ENCODE assay signal across 29 cellular contexts in the genomic region with DNA sequence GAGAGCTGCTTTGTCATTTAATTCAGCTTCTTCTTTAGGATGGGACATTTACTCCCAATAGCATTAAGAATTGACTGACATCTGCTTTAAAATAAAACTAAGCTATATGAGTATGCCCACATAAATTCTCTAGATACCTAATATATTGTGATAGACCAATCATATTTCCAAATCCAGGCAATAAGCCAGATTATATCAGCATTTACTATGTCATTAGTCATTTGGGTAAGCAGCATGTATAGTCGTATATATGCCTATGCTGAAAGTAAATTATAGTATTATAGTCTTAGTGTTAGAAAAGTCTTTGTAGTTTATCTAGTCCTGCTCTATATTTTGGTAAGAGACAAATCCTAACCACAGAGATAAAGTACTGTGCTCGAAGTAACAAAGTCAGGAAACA.
"Had no signal": no experiment of that assay in that cellular context is flagged by ENCODE, and none has a peak within 500 bp of the region (broad histone marks: within the 10 kb centered on the region; RNA-seq: fewer than 3 reads in every experiment).

No MANE protein-coding gene starts in this region.

- H3K27me3 ChIP-seq: body of pancreas, cardiac muscle cell, dorsolateral prefrontal cortex, gastroesophageal sphincter had no signal

- H3K4me3 ChIP-seq: body of pancreas, cardiac muscle cell, coronary artery, dorsolateral prefrontal cortex, gastroesophageal sphincter had no signal

- H3K4me1 ChIP-seq: body of pancreas, gastroesophageal sphincter had no signal

- H3K9me3 ChIP-seq: body of pancreas had no signal

- H3K36me3 ChIP-seq: cardiac muscle cell, gastroesophageal sphincter had no signal

- DNase-seq: activated CD4-positive, alpha-beta memory T cell treated with anti-CD3 and anti-CD28 coated beads for 36 hours; activated CD4-positive, alpha-beta T cell treated with anti-CD3 and anti-CD28 coated beads for 36 hours; activated CD4-positive, alpha-beta T cell treated with anti-CD3 and anti-CD28 coated beads, Interleukin-2, amount 10 ng/mL, durations not matched to agents 24 days and 14 days; activated CD4-positive, CD25-positive, alpha-beta regulatory T cell; activated CD4-positive, CD25-positive, alpha-beta regulatory T cell treated with anti-CD3 and anti-CD28 coated beads, Interleukin-2, amount 50 U/mL, for 72 hours; activated CD8-positive, alpha-beta memory T cell treated with anti-CD3 and anti-CD28 coated beads, Interleukin-2, amount 10 ng/mL, durations not matched to agents 7 days and 5 days; activated CD8-positive, alpha-beta memory T cell treated with anti-CD3 and anti-CD28 coated beads, Interleukin-2, amount 50 U/mL, for 48 hours; activated CD8-positive, alpha-beta T cell treated with anti-CD3 and anti-CD28 coated beads, Interleukin-2, amount 10 ng/mL, durations not matched to agents 7 days and 5 days; activated gamma-delta T cell treated with Interleukin-2 at 50 U/mL for 16 hours; activated naive CD4-positive, alpha-beta T cell treated with anti-CD3 and anti-CD28 coated beads, Interleukin-2, amount 50 U/mL, for 16 hours; activated naive CD4-positive, alpha-beta T cell treated with Interleukin-2 at 50 U/mL for 16 hours; activated T-cell treated with anti-CD3 and anti-CD28 coated beads for 4 hours; activated T-cell treated with anti-CD3 and anti-CD28 coated beads, Interleukin-2, amount 50 U/mL, for 24 hours; activated T-cell treated with anti-CD3 and anti-CD28 coated beads, Interleukin-2, amount 50 U/mL, for 72 hours; amygdala; aorta; body of pancreas; central memory CD4-positive, alpha-beta T cell; cerebellar nuclear complex; dorsolateral prefrontal cortex; effector memory CD4-positive, alpha-beta T cell; endodermal cell; foreskin melanocyte; hippocampal formation; T-helper 2 cell had no signal

- H3K27ac ChIP-seq: body of pancreas, cardiac muscle cell, coronary artery, dorsolateral prefrontal cortex, gastroesophageal sphincter had no signal

- ATAC-seq: activated CD4-positive, alpha-beta T cell treated with anti-CD3 and anti-CD28 coated beads for 36 hours; activated CD8-positive, alpha-beta memory T cell treated with anti-CD3 and anti-CD28 coated beads, Interleukin-2, amount 10 ng/mL, durations not matched to agents 7 days and 5 days; activated CD8-positive, alpha-beta T cell treated with anti-CD3 and anti-CD28 coated beads, Interleukin-2, amount 10 ng/mL, durations not matched to agents 7 days and 5 days; activated T-cell treated with anti-CD3 and anti-CD28 coated beads, Interleukin-2, amount 50 U/mL, for 72 hours; body of pancreas; esophagus mucosa; gastroesophageal sphincter had no signal
